Comparison of ENCODE assay signal across 32 cellular contexts in genomic region chr22:33073989-33074391, GRCh38. TPM values are rescaled to one million over a fixed set of nuclear protein-coding genes. Genes with fewer than 3 reads are reported as not detected.
DNase-seq lines count a peak whose midpoint lies in the region; ATAC-seq, FAIRE-seq and TF ChIP-seq lines count a peak whose summit lies in the region.
"Had no signal": no experiment of that assay in that cellular context is flagged by ENCODE, and none has a peak within 500 bp of the region (broad histone marks: within the 10 kb centered on the region; RNA-seq: fewer than 3 reads in every experiment).

No MANE protein-coding gene starts in this region.

- intact Hi-C loops in psoas muscle (cut with DNase I) (no loop called here), esophagus muscularis mucosa (cut with DNase I) (no loop called here)

- H3K27ac ChIP-seq in VCaP (peak overlapping the region; percentile 44; the same call in 1 of the 2 replicates), psoas muscle (no peak overlapping the region), esophagus muscularis mucosa (replicated peaks in 1 of 4) (no peak overlapping the region)
- H3K27ac ChIP-seq: ascending aorta; BLaER1 treated with 17β-estradiol and CSF1 and Interleukin-3, amounts not matched to agents 10 nM and 100 nM; spleen; stomach; upper lobe of right lung had no signal

- H3K27me3 ChIP-seq in psoas muscle (ENCODE audit: insufficient read depth in 3 of 3, low read length in 2 of 3) (peaks cover 0 to 2% (median 0%) of the 10 kb centered on the region in 3 donors), esophagus muscularis mucosa (peaks cover 0 to 33% (median 0%) of the 10 kb centered on the region in 4 donors)
- H3K27me3 ChIP-seq: ascending aorta; BLaER1 treated with 17β-estradiol and CSF1 and Interleukin-3, amounts not matched to agents 10 nM and 100 nM had no signal

- no peak for TF ChIP-seq EP300 in esophagus muscularis mucosa (IDR thresholded peaks at IDR 0.05)

- H3K4me3 ChIP-seq in psoas muscle (no peak overlapping the region), esophagus muscularis mucosa (no peak overlapping the region)
- H3K4me3 ChIP-seq: ascending aorta; BLaER1 treated with 17β-estradiol and CSF1 and Interleukin-3, amounts not matched to agents 10 nM and 100 nM; spleen; stomach; upper lobe of right lung had no signal

- H3K9me3 ChIP-seq in psoas muscle: no peaks in the 10 kb centered on the region
- no peaks in the 10 kb centered on the region for H3K9me3 ChIP-seq in esophagus muscularis mucosa
- H3K9me3 ChIP-seq: ascending aorta; BLaER1 treated with 17β-estradiol and CSF1 and Interleukin-3, amounts not matched to agents 10 nM and 100 nM; spleen; stomach; upper lobe of right lung had no signal

- no peak for FAIRE-seq in D721Med (lab: Jason Lieb, UNC)
- FAIRE-seq: GM19239, TTC549 had no signal

- H3K36me3 ChIP-seq in psoas muscle (ENCODE audit: insufficient read depth in 1 of 2, low read depth in 1 of 2): no peaks in the 10 kb centered on the region
- no peaks in the 10 kb centered on the region for H3K36me3 ChIP-seq in esophagus muscularis mucosa
- H3K36me3 ChIP-seq: ascending aorta; BLaER1 treated with 17β-estradiol and CSF1 and Interleukin-3, amounts not matched to agents 10 nM and 100 nM; spleen; stomach; upper lobe of right lung had no signal

- DNase-seq in AG08395 (ENCODE audit: low spot score): peak; percentile 34
- DNase-seq in LHCN-M2 (ENCODE audit: low read depth): peak; percentile 1
- peak; percentile 41 for DNase-seq in foreskin melanocyte
- DNase-seq in psoas muscle: no peak
- no peak for DNase-seq in esophagus muscularis mucosa (ENCODE audit: extremely low spot score)
- DNase-seq in D721Med (ENCODE audit: insufficient read length, low spot score): no peak
- DNase-seq in stimulated activated CD4-positive, alpha-beta T cell treated with anti-CD3 and anti-CD28 coated beads, Interleukin-1b, Interleukin-23, amount 100 ng/mL, for 48 hours: no peak
- DNase-seq: activated CD4-positive, alpha-beta T cell treated with anti-CD3 and anti-CD28 coated beads for 36 hours; activated T-cell treated with anti-CD3 and anti-CD28 coated beads, Interleukin-2, amount 50 U/mL, for 72 hours; effector memory CD8-positive, alpha-beta T cell; GF-D8; hippocampal formation; islet precursor cell; KG1; NCI-H1092 treated with DMSO at 0.1 percent for 48 hours; NCI-H2081; NCI-H510A treated with DMSO at 0.1 percent for 48 hours; nucleus accumbens; SHP77 treated with DMSO at 0.1 percent for 48 hours; spleen; stimulated activated CD4-positive, alpha-beta T cell treated with anti-CD3 and anti-CD28 coated beads, Interleukin-4, amount 100 ng/mL, for 4 hours; stomach; T-cell; upper lobe of right lung had no signal

- no peak for TF ChIP-seq CTCF in VCaP (conservative IDR thresholded peaks at IDR 0.05)
- no peak for TF ChIP-seq CTCF in psoas muscle (IDR thresholded peaks at IDR 0.05)
- TF ChIP-seq CTCF in esophagus muscularis mucosa (IDR thresholded peaks at IDR 0.05): no peak
- no peak for TF ChIP-seq CTCF in D721Med (IDR thresholded peaks at IDR 0.05; ENCODE audit: insufficient read depth, missing control alignments)

- no peak for ATAC-seq in psoas muscle
- ATAC-seq: activated CD4-positive, alpha-beta T cell treated with anti-CD3 and anti-CD28 coated beads for 36 hours; activated T-cell treated with anti-CD3 and anti-CD28 coated beads, Interleukin-2, amount 50 U/mL, for 72 hours; effector memory CD8-positive, alpha-beta T cell; T-cell; upper lobe of right lung had no signal

- 65 to 73% (median 70%) methylated on average over 5 of the region's 5 CpGs for WGBS in psoas muscle, 3 donors
- 87% methylated on average over 5 of the region's 5 CpGs for WGBS in esophagus muscularis mucosa

- H3K4me1 ChIP-seq in psoas muscle (no peaks in the 10 kb centered on the region), esophagus muscularis mucosa (no peaks in the 10 kb centered on the region)
- H3K4me1 ChIP-seq: ascending aorta, spleen, stomach, upper lobe of right lung had no signal

- no peak for TF ChIP-seq POLR2A in esophagus muscularis mucosa (IDR thresholded peaks at IDR 0.05; ENCODE audit: low read depth)

RNA-seq across cellular contexts. Expression of gene SYN3, which starts 15.8 kb away (rescaled TPM):
- total RNA-seq in LHCN-M2 (2014; rRNA removed): not detected in 2 replicates
- not detected for polyA plus RNA-seq in LHCN-M2 (2012)
- total RNA-seq in psoas muscle: under 1 TPM in 2 of 4 donors, not detected in 2; 0.32 to 0.34 TPM
- under 1 TPM; 0.04 to 0.52 (median 0.13) TPM for polyA plus RNA-seq in psoas muscle
- total RNA-seq in esophagus muscularis mucosa: under 1 TPM; under 0.01 to 0.58 (median 0.14) TPM
- total RNA-seq: activated CD4-positive, alpha-beta T cell treated with anti-CD3 and anti-CD28 coated beads for 36 hours; activated T-cell treated with anti-CD3 and anti-CD28 coated beads, Interleukin-2, amount 50 U/mL, for 72 hours; ascending aorta; chondrocyte; myocyte; renal cortical epithelial cell had no signal
- polyA plus RNA-seq: stomach had no signal

Comparison
In these comparisons a context has a peak if more than half of its experiments do, and no peak if none do; other contexts are left out.
1. DNase-seq: peak in AG08395 (single experiment), LHCN-M2 (single experiment) and foreskin melanocyte (single experiment); none in psoas muscle (0 of 2), esophagus muscularis mucosa (single experiment), D721Med (single experiment) and stimulated activated CD4-positive, alpha-beta T cell treated with anti-CD3 and anti-CD28 coated beads, Interleukin-1b, Interleukin-23, amount 100 ng/mL, for 48 hours (single experiment).